Comparison of ENCODE assay signal across 30 cellular contexts in genomic region chr12:82567688-82568087, GRCh38.
"Had no signal": no experiment of that assay in that cellular context is flagged by ENCODE, and none has a peak within 500 bp of the region (broad histone marks: within the 10 kb centered on the region; RNA-seq: fewer than 3 reads in every experiment).

No MANE protein-coding gene starts in this region.

- DNase-seq: activated B cell treated with CpG ODN at 0.5 μM for 24 hours; activated CD4-positive, alpha-beta memory T cell treated with anti-CD3 and anti-CD28 coated beads for 36 hours; activated CD4-positive, alpha-beta T cell treated with anti-CD3 and anti-CD28 coated beads for 4 hours; activated CD4-positive, alpha-beta T cell treated with anti-CD3 and anti-CD28 coated beads, Interleukin-2, amount 10 ng/mL, durations not matched to agents 24 days and 14 days; activated CD4-positive, alpha-beta T cell treated with anti-CD3 and anti-CD28 coated beads, Interleukin-2, amount 50 U/mL, for 1 hour; activated CD4-positive, alpha-beta T cell treated with anti-CD3 and anti-CD28 coated beads, Interleukin-2, amount 50 U/mL, for 4 hours; activated CD4-positive, CD25-positive, alpha-beta regulatory T cell treated with anti-CD3 and anti-CD28 coated beads, Interleukin-2, amount 50 U/mL, for 72 hours; activated CD8-positive, alpha-beta memory T cell treated with anti-CD3 and anti-CD28 coated beads, Interleukin-2, amount 50 U/mL, for 4 hours; activated CD8-positive, alpha-beta T cell treated with anti-CD3 and anti-CD28 coated beads for 36 hours; activated effector memory CD4-positive, alpha-beta T cell treated with anti-CD3 and anti-CD28 coated beads, Interleukin-2, amount 50 U/mL, for 16 hours; activated gamma-delta T cell treated with Interleukin-2 at 50 U/mL for 16 hours; activated naive CD4-positive, alpha-beta T cell; activated naive CD4-positive, alpha-beta T cell treated with anti-CD3 and anti-CD28 coated beads for 36 hours; activated naive CD4-positive, alpha-beta T cell treated with anti-CD3 and anti-CD28 coated beads, Interleukin-2, amount 50 U/mL, for 16 hours; activated naive CD8-positive, alpha-beta T cell treated with anti-CD3 and anti-CD28 coated beads for 36 hours; activated T-cell treated with anti-CD3 and anti-CD28 coated beads for 4 hours; activated T-cell treated with anti-CD3 and anti-CD28 coated beads, Interleukin-2, amount 50 U/mL, for 1 hour; activated T-cell treated with anti-CD3 and anti-CD28 coated beads, Interleukin-2, amount 50 U/mL, for 4 hours; activated T-cell treated with anti-CD3 and anti-CD28 coated beads, Interleukin-2, amount 50 U/mL, for 72 hours; adrenal gland; amniotic stem cell; aorta; body of pancreas; brain microvascular endothelial cell; central memory CD4-positive, alpha-beta T cell; T-helper 1 cell; T-helper 2 cell; T-helper 9 cell had no signal

- ATAC-seq: activated CD8-positive, alpha-beta T cell treated with anti-CD3 and anti-CD28 coated beads for 36 hours; activated naive CD4-positive, alpha-beta T cell treated with anti-CD3 and anti-CD28 coated beads, Interleukin-2, amount 50 U/mL, for 72 hours; activated T-cell treated with anti-CD3 and anti-CD28 coated beads, Interleukin-2, amount 50 U/mL, for 4 hours; activated T-cell treated with anti-CD3 and anti-CD28 coated beads, Interleukin-2, amount 50 U/mL, for 72 hours; activated T-helper 17 cell treated with anti-CD3 and anti-CD28 coated beads, Interleukin-2, amount 50 U/mL, for 72 hours; body of pancreas had no signal
